Comparison of ENCODE assay signal across 9 cellular contexts in genomic region chr13:114146629-114147028, GRCh38. TPM values are rescaled to one million over a fixed set of nuclear protein-coding genes. Genes with fewer than 3 reads are reported as not detected.
DNase-seq lines count a peak whose midpoint lies in the region; ATAC-seq and TF ChIP-seq lines count a peak whose summit lies in the region.
"Had no signal": no experiment of that assay in that cellular context is flagged by ENCODE, and none has a peak within 500 bp of the region (broad histone marks: within the 10 kb centered on the region; RNA-seq: fewer than 3 reads in every experiment).

No MANE protein-coding gene starts in this region.

- H4K91ac ChIP-seq in neuronal stem cell (ENCODE audit: low read depth, low read length, poor library complexity), result no peak overlapping the region

- no peak overlapping the region for H3K4me3 ChIP-seq in astrocyte of the cerebellum (ENCODE audit: low read depth, low read length)
- no peak overlapping the region for H3K4me3 ChIP-seq in neuronal stem cell (ENCODE audit: low read length in 2 of 2)
- H3K4me3 ChIP-seq in foreskin fibroblast (ENCODE audit: low read depth in 1 of 2, low read length in 2 of 2), result no peak overlapping the region

- peak; percentile 64 for DNase-seq in NCI-H82 (lab: John Stamatoyannopoulos, UW)
- no peak for DNase-seq in NCI-H82 treated with DMSO at 0.1 percent for 48 hours (lab: John Stamatoyannopoulos, UW; ENCODE audit: unreplicated experiment)
- peak; percentile 12 for DNase-seq in HT-29 (ENCODE audit: low spot score)
- DNase-seq in astrocyte of the cerebellum (ENCODE audit: low read depth), result no peak
- DNase-seq in neuronal stem cell (ENCODE audit: low spot score), result no peak
- DNase-seq in NCI-H2107 treated with DMSO at 0.1 percent for 48 hours (lab: John Stamatoyannopoulos, UW; ENCODE audit: unreplicated experiment), result no peak
- no peak for DNase-seq in foreskin fibroblast

- H4K8ac ChIP-seq in neuronal stem cell (ENCODE audit: low read depth, low read length), result peak overlapping the region; percentile 48

- no peak overlapping the region for H3K23ac ChIP-seq in neuronal stem cell (ENCODE audit: low read depth, low read length, poor library complexity)

- H3K27me3 ChIP-seq in neuronal stem cell (ENCODE audit: control insufficient read depth in 3 of 3, insufficient read depth in 3 of 3, low read depth in 1 of 3, low read length in 3 of 3), result peaks cover 0 to 5% (median 0%) of the 10 kb centered on the region in 3 experiments

- no peak overlapping the region for H2BK120ac ChIP-seq in neuronal stem cell (ENCODE audit: low read depth, low read length)

- TF ChIP-seq CTCF in astrocyte of the cerebellum (IDR thresholded peaks at IDR 0.05; ENCODE audit: low read depth, low read length, missing control alignments) (peak; percentile 47), foreskin fibroblast (IDR thresholded peaks at IDR 0.05; ENCODE audit: low read depth, low read length) (no peak)

- no CpG with 5 or more reads among the region's 10 CpGs for WGBS in neuronal stem cell (ENCODE audit: extremely low coverage in 2 of 2, insufficient read length in 2 of 2, insufficient replicate concordance in 1 of 2), 2 donors

- no peak overlapping the region for H2BK15ac ChIP-seq in neuronal stem cell (ENCODE audit: low read length)

- no peak for ATAC-seq in HG03196 (IDR thresholded peaks at IDR 0.05; ENCODE audit: unreplicated experiment)

- no peak overlapping the region for H3K14ac ChIP-seq in neuronal stem cell (ENCODE audit: low read length)

- no peak overlapping the region for H2BK12ac ChIP-seq in neuronal stem cell (ENCODE audit: low read length)

- H3K4me2 ChIP-seq in neuronal stem cell (ENCODE audit: insufficient read depth, low read length, poor library complexity, severe bottlenecking), result no peak overlapping the region

- H3K36me3 ChIP-seq in neuronal stem cell (replicated peaks in 1 of 2; ENCODE audit: control insufficient read depth in 2 of 2, insufficient read depth in 2 of 2, low read length in 2 of 2), result peaks cover 0 to 2% of the 10 kb centered on the region in 2 donors

- H2AFZ ChIP-seq in neuronal stem cell (ENCODE audit: low read length), result peak overlapping the region; percentile 6

- H3K4ac ChIP-seq in neuronal stem cell (ENCODE audit: low read length), result no peak overlapping the region

- in situ Hi-C loops in astrocyte of the cerebellum (cut with HindIII; ENCODE audit: low sequenced_read_pairs), result no loop called here

- H2BK5ac ChIP-seq in neuronal stem cell (ENCODE audit: low read length), result no peak overlapping the region

- H2AK5ac ChIP-seq in neuronal stem cell (ENCODE audit: low read depth, low read length), result no peak overlapping the region

- no peak overlapping the region for H3K27ac ChIP-seq in neuronal stem cell (replicated peaks; ENCODE audit: low read length)

- H3K4me1 ChIP-seq in neuronal stem cell (ENCODE audit: control insufficient read depth in 2 of 2, insufficient read depth in 1 of 2, low read depth in 1 of 2, low read length in 2 of 2), result peaks cover 0 to 12% of the 10 kb centered on the region in 2 donors

- peaks cover 0 to 5% of the 10 kb centered on the region in 2 donors for H3K9me3 ChIP-seq in neuronal stem cell (replicated peaks in 1 of 2; ENCODE audit: control insufficient read depth in 2 of 2, insufficient read depth in 1 of 2, low read depth in 1 of 2, low read length in 2 of 2)

- no peak overlapping the region for H3K9ac ChIP-seq in neuronal stem cell (ENCODE audit: low read depth, low read length, poor library complexity)

- no peak overlapping the region for H3K18ac ChIP-seq in neuronal stem cell (ENCODE audit: low read length)

- no peaks in the 10 kb centered on the region for H3K79me1 ChIP-seq in neuronal stem cell (ENCODE audit: low read depth, low read length)

RNA-seq across cellular contexts. Expression of gene RASA3, which starts 14.2 kb away (rescaled TPM):
- 24.9 and 25.1 TPM in 2 replicates for total RNA-seq in HT-29 (2014; rRNA removed; shearing (Covaris generic))
- polyA plus RNA-seq in neuronal stem cell (2013, experiment 1 of 2), result 9.5 TPM
- 8.9 TPM for polyA plus RNA-seq in neuronal stem cell (2013, experiment 2 of 2)

RNA-seq across cellular contexts. Expression of gene CFAP97D2, which starts 32.4 kb away (rescaled TPM):
- total RNA-seq in HT-29 (2014; rRNA removed; shearing (Covaris generic)), result not detected in 2 replicates
- polyA plus RNA-seq in neuronal stem cell (2013, experiment 1 of 2), result 0.22 TPM
- polyA plus RNA-seq in neuronal stem cell (2013, experiment 2 of 2), result 0.11 TPM
- total RNA-seq: neural crest cell had no signal

Comparison
In these comparisons a context has a peak if more than half of its experiments do, and no peak if none do; other contexts are left out.
1. DNase-seq: peak in NCI-H82 (single experiment) and HT-29 (single experiment); none in NCI-H82 treated with DMSO at 0.1 percent for 48 hours (single experiment), astrocyte of the cerebellum (single experiment), neuronal stem cell (single experiment), NCI-H2107 treated with DMSO at 0.1 percent for 48 hours (single experiment) and foreskin fibroblast (0 of 2).